1 cellular context compared by ENCODE assay signal in genomic region chr1:44261963-44262362, GRCh38.
TF ChIP-seq lines count a peak whose summit lies in the region.

No MANE protein-coding gene starts in this region.

TF ChIP-seq in H1, 55 proteins besides CTCF, POLR2A, EP300 and RAD21 (continued from another document):
- TF ChIP-seq FOSL1 (IDR thresholded peaks at IDR 0.05; ENCODE audit: insufficient read depth, low read depth, low read length) (no peak), POLR2AphosphoS5 (IDR thresholded peaks at IDR 0.05; ENCODE audit: low read depth, low read length) (no peak), JUN (IDR thresholded peaks at IDR 0.05; ENCODE audit: low read depth, low read length) (no peak)
